ENCODE assay signal across 27 cellular contexts in the genomic region with DNA sequence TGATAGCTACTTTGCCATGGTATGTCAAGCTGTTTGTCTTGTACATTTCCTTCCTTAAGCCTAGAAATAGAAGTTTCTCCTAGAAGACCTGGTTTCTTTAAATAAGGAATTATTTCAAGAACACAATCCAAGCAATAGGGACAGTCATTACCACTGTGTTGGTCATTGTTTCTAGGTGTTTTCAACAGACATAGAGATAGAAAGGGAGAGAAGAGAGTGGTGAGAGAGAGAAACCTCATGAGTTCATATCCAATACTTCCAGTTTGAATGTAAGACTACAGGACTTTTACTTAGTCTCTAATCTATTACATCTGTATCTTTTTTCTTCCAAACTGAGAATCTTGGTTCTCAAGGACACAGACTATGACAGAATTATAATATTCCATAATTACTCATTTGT.
"Had no signal": no experiment of that assay in that cellular context is flagged by ENCODE, and none has a peak within 500 bp of the region (broad histone marks: within the 10 kb centered on the region; RNA-seq: fewer than 3 reads in every experiment).

No MANE protein-coding gene starts in this region.

- H3K4me3 Mint-ChIP-seq: effector memory CD8-positive, alpha-beta T cell; endodermal cell; mesothelial cell of epicardium; naive B cell had no signal

- FAIRE-seq: colon, endometrium, islet of Langerhans, keratinocyte had no signal

- H3K36me3 ChIP-seq: esophagus squamous epithelium, gastrocnemius medialis, heart right ventricle, left lung, lower lobe of right lung had no signal

- H3K27ac Mint-ChIP-seq: effector memory CD8-positive, alpha-beta T cell; endodermal cell; mesothelial cell of epicardium had no signal

- H3K27ac ChIP-seq: coronary artery, epithelial cell of prostate, esophagus squamous epithelium, gastrocnemius medialis, heart right ventricle, left lung, lower lobe of right lung had no signal

- ATAC-seq: effector memory CD8-positive, alpha-beta T cell; esophagus mucosa; gastrocnemius medialis; heart right ventricle; left cardiac atrium; left lung; left ventricle myocardium superior; lower lobe of right lung; mucosa of descending colon had no signal

- DNase-seq: effector CD8-positive, alpha-beta T cell; effector memory CD8-positive, alpha-beta T cell; endodermal cell; erythroblast; esophagus squamous epithelium; foreskin fibroblast; foreskin melanocyte; gastrocnemius medialis; glutamatergic neuron; head of caudate nucleus; heart right ventricle; hippocampal formation; left cardiac atrium; left lung; left ventricle myocardium superior; lower lobe of right lung; mesenchymal stem cell; mucosa of descending colon; naive B cell had no signal

- H3K36me3 Mint-ChIP-seq: mesothelial cell of epicardium had no signal

- H3K4me3 ChIP-seq: coronary artery, esophagus squamous epithelium, gastrocnemius medialis, heart right ventricle, left lung, lower lobe of right lung, mucosa of descending colon had no signal

- H3K27me3 ChIP-seq: esophagus squamous epithelium, gastrocnemius medialis, heart right ventricle, left lung had no signal

- H3K4me1 ChIP-seq: esophagus squamous epithelium, left lung had no signal

- H3K9me3 Mint-ChIP-seq: effector memory CD8-positive, alpha-beta T cell had no signal

- H3K9me3 ChIP-seq: esophagus squamous epithelium, gastrocnemius medialis, heart right ventricle, left lung, lower lobe of right lung, mucosa of descending colon had no signal
